In the genomic region with DNA sequence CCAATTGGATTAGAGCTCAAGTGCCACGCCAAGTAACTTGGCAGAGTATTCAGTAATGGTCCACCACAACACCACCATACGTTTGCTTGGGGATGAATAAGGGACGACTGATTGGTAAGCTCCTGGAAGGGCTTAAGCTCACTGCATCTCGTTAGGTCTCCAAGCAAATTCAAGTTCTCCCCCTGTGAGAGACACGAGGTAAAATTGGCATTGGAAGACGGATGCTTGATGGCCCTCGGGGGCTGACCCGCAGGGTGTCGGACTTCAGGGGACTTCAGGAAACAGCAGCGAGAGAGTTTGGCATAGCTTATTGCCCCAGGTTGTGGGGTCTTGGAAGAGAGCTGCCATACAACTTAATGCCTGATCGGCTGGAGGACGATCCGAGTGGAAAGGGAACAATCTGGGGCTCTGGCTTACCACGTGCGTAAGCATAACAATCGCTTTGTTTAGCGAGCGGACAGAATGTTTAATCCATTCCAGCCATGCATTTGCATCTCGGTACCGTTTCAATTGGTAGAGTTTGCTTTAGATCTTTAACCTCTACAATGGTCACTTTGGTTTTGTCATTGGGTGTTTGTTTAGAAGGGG, we compare ENCODE assay signal across 9 cellular contexts. TPM values are rescaled to one million over a fixed set of nuclear protein-coding genes. Genes with fewer than 3 reads are reported as not detected.
DNase-seq lines count a peak whose midpoint lies in the region; ATAC-seq and TF ChIP-seq lines count a peak whose summit lies in the region.
"Had no signal": no experiment of that assay in that cellular context is flagged by ENCODE, and none has a peak within 500 bp of the region (broad histone marks: within the 10 kb centered on the region; RNA-seq: fewer than 3 reads in every experiment).

No MANE protein-coding gene starts in this region.

- no peaks in the 10 kb centered on the region for H3K27me3 ChIP-seq in CD4-positive, alpha-beta memory T cell (ENCODE audit: insufficient read depth, low read length)

- peak overlapping the region in 7 of 8 donors; percentile 50 to 85 (median 72) for H3K4me3 Mint-ChIP-seq in CD4-positive, alpha-beta memory T cell
- peak overlapping the region; percentile 90 for H3K4me3 Mint-ChIP-seq in activated naive CD8-positive, alpha-beta T cell treated with anti-CD3 and anti-CD28 coated beads, Interleukin-2, amount 50 U/mL, for 24 hours
- peak overlapping the region; percentile 95 for H3K4me3 Mint-ChIP-seq in mesothelial cell of epicardium

- H3K4me1 ChIP-seq in CD4-positive, alpha-beta memory T cell (ENCODE audit: insufficient read depth, low read length): peaks cover 54% of the 10 kb centered on the region

- H3K36me3 ChIP-seq in CD4-positive, alpha-beta memory T cell (ENCODE audit: insufficient read depth, low read length): peaks cover 82% of the 10 kb centered on the region

- peaks cover 25 to 67% of the 10 kb centered on the region in 2 donors for H3K9me3 ChIP-seq in CD4-positive, alpha-beta memory T cell (ENCODE audit: control insufficient read depth in 1 of 2, low read length in 2 of 2)

- intact Hi-C loops in CD4-positive, alpha-beta memory T cell (cut with micrococcal nuclease): no loop called here

- DNase-seq in CD4-positive, alpha-beta memory T cell: no peak
- DNase-seq in HT-29 (ENCODE audit: low spot score) (peak; percentile 26), mesothelial cell of epicardium (ENCODE audit: low spot score in 2 of 2, unreplicated experiment in 2 of 2) (no peak), NCI-H1105 (lab: John Stamatoyannopoulos, UW) (no peak), putamen (ENCODE audit: low spot score) (no peak), HK-2 (ENCODE audit: unreplicated experiment) (no peak), DMS79 treated with DMSO at 0.1 percent for 48 hours (lab: John Stamatoyannopoulos, UW) (no peak)
- no peak for DNase-seq in activated naive CD8-positive, alpha-beta T cell treated with anti-CD3 and anti-CD28 coated beads, Interleukin-2, amount 50 U/mL, for 24 hours
- DNase-seq: lower lobe of right lung had no signal

- peak overlapping the region; percentile 1 to 29 for H3K4me3 ChIP-seq in CD4-positive, alpha-beta memory T cell (ENCODE audit: low read length in 2 of 2)

- POLR2A ChIA-PET in CD4-positive, alpha-beta memory T cell (lab: Charles Lee; ENCODE audit: partially characterized antibody): interaction anchor here (1.0 to 8.0 kb wide), 9 partner anchors 9 to 865 kb away, joined by 3 to 108 read pairs (median 4); no protein-coding TSS in a partner anchor

- peaks cover 0 to 1% of the 10 kb centered on the region in 2 donors for H3K27me3 Mint-ChIP-seq in CD4-positive, alpha-beta memory T cell
- H3K27me3 Mint-ChIP-seq in activated naive CD8-positive, alpha-beta T cell treated with anti-CD3 and anti-CD28 coated beads, Interleukin-2, amount 50 U/mL, for 24 hours: peaks cover 5% of the 10 kb centered on the region
- H3K27me3 Mint-ChIP-seq in mesothelial cell of epicardium (ENCODE audit: low read depth): no peaks in the 10 kb centered on the region

- H3K27ac Mint-ChIP-seq in CD4-positive, alpha-beta memory T cell: peak overlapping the region; percentile 77 to 99 (median 93)
- H3K27ac Mint-ChIP-seq in activated naive CD8-positive, alpha-beta T cell treated with anti-CD3 and anti-CD28 coated beads, Interleukin-2, amount 50 U/mL, for 24 hours: peak overlapping the region; percentile 99
- H3K27ac Mint-ChIP-seq in mesothelial cell of epicardium: peak overlapping the region; percentile 98

- H3K27ac ChIP-seq in CD4-positive, alpha-beta memory T cell (ENCODE audit: low read depth, low read length): peak overlapping the region; percentile 39
- H3K27ac ChIP-seq: lower lobe of right lung had no signal

- CTCF ChIA-PET in CD4-positive, alpha-beta memory T cell (lab: Charles Lee; ENCODE audit: partially characterized antibody): interaction anchor here (1.2 kb wide), 1 partner anchor 52 kb away, joined by 3 read pairs; no protein-coding TSS in a partner anchor

- no peak for TF ChIP-seq CTCF in mesothelial cell of epicardium (IDR thresholded peaks at IDR 0.05; ENCODE audit: unreplicated experiment)

- H3K9me3 Mint-ChIP-seq in CD4-positive, alpha-beta memory T cell: peaks cover 2 to 94% (median 89%) of the 10 kb centered on the region in 8 donors
- peaks cover 24% of the 10 kb centered on the region for H3K9me3 Mint-ChIP-seq in activated naive CD8-positive, alpha-beta T cell treated with anti-CD3 and anti-CD28 coated beads, Interleukin-2, amount 50 U/mL, for 24 hours
- peaks cover 66% of the 10 kb centered on the region for H3K9me3 Mint-ChIP-seq in mesothelial cell of epicardium

- peaks cover 93 to 95% of the 10 kb centered on the region in 2 donors for H3K36me3 Mint-ChIP-seq in CD4-positive, alpha-beta memory T cell
- H3K36me3 Mint-ChIP-seq in activated naive CD8-positive, alpha-beta T cell treated with anti-CD3 and anti-CD28 coated beads, Interleukin-2, amount 50 U/mL, for 24 hours (ENCODE audit: low read depth): peaks cover 94% of the 10 kb centered on the region
- H3K36me3 Mint-ChIP-seq in mesothelial cell of epicardium: peaks cover 89% of the 10 kb centered on the region

- no peak for ATAC-seq in activated naive CD8-positive, alpha-beta T cell treated with anti-CD3 and anti-CD28 coated beads, Interleukin-2, amount 50 U/mL, for 24 hours
- ATAC-seq: lower lobe of right lung had no signal

- peaks cover 47 to 77% (median 63%) of the 10 kb centered on the region in 4 donors for H3K4me1 Mint-ChIP-seq in CD4-positive, alpha-beta memory T cell
- peaks cover 91% of the 10 kb centered on the region for H3K4me1 Mint-ChIP-seq in activated naive CD8-positive, alpha-beta T cell treated with anti-CD3 and anti-CD28 coated beads, Interleukin-2, amount 50 U/mL, for 24 hours
- peaks cover 68% of the 10 kb centered on the region for H3K4me1 Mint-ChIP-seq in mesothelial cell of epicardium

RNA-seq across cellular contexts. Expression of a gene that starts 4.8 kb away (rescaled TPM):
- total RNA-seq in CD4-positive, alpha-beta memory T cell: 10 to 100 TPM; 73.8 to 78.4 TPM
- 10 to 100 TPM; 30.8 to 88.8 TPM for polyA plus RNA-seq in CD4-positive, alpha-beta memory T cell
- total RNA-seq in HT-29 (2014; rRNA removed; shearing (Covaris generic)): 26.3 and 30.5 TPM in 2 replicates
- 15.5 to 16.8 TPM (median 15.9 TPM) in 3 replicates for total RNA-seq in mesothelial cell of epicardium
